ENCODE assay signal across 24 cellular contexts in genomic region chr14:54472291-54472690, GRCh38. TPM values are rescaled to one million over a fixed set of nuclear protein-coding genes. Genes with fewer than 3 reads are reported as not detected.
A peak's percentile ranks its signal among the peaks of the same experiment; 100 is the strongest.
DNase-seq lines count a peak whose midpoint lies in the region; ATAC-seq, FAIRE-seq and TF ChIP-seq lines count a peak whose summit lies in the region.
"Had no signal": no experiment of that assay in that cellular context is flagged by ENCODE, and none has a peak within 500 bp of the region (broad histone marks: within the 10 kb centered on the region; RNA-seq: fewer than 3 reads in every experiment).

No MANE protein-coding gene starts in this region.

- H3K9me3 Mint-ChIP-seq in nephron progenitor cell (peaks cover 8% of the 10 kb centered on the region), CD14-positive monocyte (peaks cover 3 to 9% (median 7%) of the 10 kb centered on the region in 7 donors)

- H3K27me3 Mint-ChIP-seq in nephron progenitor cell (ENCODE audit: low read depth, poor library complexity), result peaks cover 6% of the 10 kb centered on the region
- H3K27me3 Mint-ChIP-seq in CD14-positive monocyte (ENCODE audit: low read depth in 3 of 3), result no peaks in the 10 kb centered on the region
- H3K27me3 Mint-ChIP-seq: activated CD4-positive, alpha-beta memory T cell treated with anti-CD3 and anti-CD28 coated beads for 36 hours; CD4-positive, alpha-beta T cell had no signal

- peaks cover 0 to 6% of the 10 kb centered on the region in 2 donors for H3K9me3 ChIP-seq in breast epithelium
- peaks cover 7% of the 10 kb centered on the region for H3K9me3 ChIP-seq in mucosa of descending colon
- H3K9me3 ChIP-seq: prostate gland, SK-N-SH had no signal

- H3K36me3 Mint-ChIP-seq in nephron progenitor cell (ENCODE audit: low read depth) (peaks cover 27% of the 10 kb centered on the region), CD14-positive monocyte (peaks cover 49 to 51% of the 10 kb centered on the region in 2 donors)

- H3K4me1 Mint-ChIP-seq in nephron progenitor cell, result no peaks in the 10 kb centered on the region
- peaks cover 6% of the 10 kb centered on the region for H3K4me1 Mint-ChIP-seq in CD14-positive monocyte
- H3K4me1 Mint-ChIP-seq: immature natural killer cell, neural crest cell had no signal

- H3K4me3 Mint-ChIP-seq in nephron progenitor cell, result no peak overlapping the region
- no peak overlapping the region for H3K4me3 Mint-ChIP-seq in CD14-positive monocyte
- H3K4me3 Mint-ChIP-seq: activated CD4-positive, alpha-beta memory T cell treated with anti-CD3 and anti-CD28 coated beads for 36 hours; CD4-positive, alpha-beta T cell; immature natural killer cell; neural crest cell had no signal

- DNase-seq in D721Med (ENCODE audit: insufficient read length, low spot score) (peak; percentile 42), NCI-H524 treated with DMSO at 0.1 percent for 48 hours (lab: John Stamatoyannopoulos, UW) (peak; percentile 99), Right ventricle myocardium superior (no peak), nephron progenitor cell (no peak), breast epithelium (ENCODE audit: low spot score in 2 of 2) (no peak), CD14-positive monocyte (ENCODE audit: low spot score) (no peak), mucosa of descending colon (no peak)
- DNase-seq: activated CD4-positive, alpha-beta memory T cell treated with anti-CD3 and anti-CD28 coated beads for 36 hours; activated naive CD4-positive, alpha-beta T cell; amniotic stem cell; CD4-positive, alpha-beta T cell; immature natural killer cell; left lung; NCI-H1048; NCI-H187 treated with DMSO at 0.1 percent for 48 hours; SK-N-SH; stimulated activated CD4-positive, alpha-beta T cell treated with anti-CD3 and anti-CD28 coated beads, Interleukin-1b, Interleukin-23, amount 100 ng/mL, for 48 hours; T-helper 9 cell had no signal

- no peaks in the 10 kb centered on the region for H3K36me3 ChIP-seq in breast epithelium
- no peaks in the 10 kb centered on the region for H3K36me3 ChIP-seq in mucosa of descending colon (ENCODE audit: low read depth)
- H3K36me3 ChIP-seq: prostate gland had no signal

- H3K4me1 ChIP-seq in breast epithelium, result no peaks in the 10 kb centered on the region
- peaks cover 8% of the 10 kb centered on the region for H3K4me1 ChIP-seq in mucosa of descending colon (ENCODE audit: low read depth)
- H3K4me1 ChIP-seq: prostate gland had no signal

- H3K4me3 ChIP-seq in breast epithelium (no peak overlapping the region), mucosa of descending colon (no peak overlapping the region)
- H3K4me3 ChIP-seq: left lung, prostate gland, skin epidermis had no signal

- peak; percentile 95 for FAIRE-seq in D721Med (lab: Jason Lieb, UNC)
- FAIRE-seq: HepG2, RCC 7860 had no signal

- TF ChIP-seq POLR2A in breast epithelium (IDR thresholded peaks at IDR 0.05), result no peak

- H3K27ac Mint-ChIP-seq in nephron progenitor cell (peak overlapping the region; percentile 8), CD14-positive monocyte (peak overlapping the region in 1 of 7 donors; percentile 28)
- H3K27ac Mint-ChIP-seq: activated CD4-positive, alpha-beta memory T cell treated with anti-CD3 and anti-CD28 coated beads for 36 hours; CD4-positive, alpha-beta T cell had no signal

- TF ChIP-seq CTCF in D721Med (IDR thresholded peaks at IDR 0.05; ENCODE audit: insufficient read depth, missing control alignments) (no peak), nephron progenitor cell (IDR thresholded peaks at IDR 0.05) (no peak), breast epithelium (IDR thresholded peaks at IDR 0.05) (no peak), CD14-positive monocyte (IDR thresholded peaks at IDR 0.05) (no peak), mucosa of descending colon (IDR thresholded peaks at IDR 0.05) (no peak)

- H3K27me3 ChIP-seq in breast epithelium, result no peaks in the 10 kb centered on the region
- H3K27me3 ChIP-seq: left lung had no signal

- no peak overlapping the region for H3K27ac ChIP-seq in breast epithelium
- H3K27ac ChIP-seq: left lung, prostate gland, skin epidermis had no signal

- intact Hi-C loops in Right ventricle myocardium superior (cut with DNase I), result no loop called here
- intact Hi-C loops in breast epithelium (cut with DNase I; ENCODE audit: low total_unique reads), result no loop called here
- intact Hi-C loops in CD14-positive monocyte (cut with micrococcal nuclease), result no loop called here
- intact Hi-C loops in mucosa of descending colon (cut with DNase I, micrococcal nuclease), result no loop called here

- ATAC-seq in Right ventricle myocardium superior (ENCODE audit: poor library complexity) (peak; percentile 73), HG03039 (IDR thresholded peaks at IDR 0.05; ENCODE audit: unreplicated experiment) (no peak), mucosa of descending colon (no peak)
- ATAC-seq: left lung had no signal

RNA-seq across cellular contexts. Expression of gene GMFB, which starts 16.5 kb away (rescaled TPM):
- total RNA-seq in Right ventricle myocardium superior (27.6 TPM), breast epithelium (10 to 100 TPM; 43.3 to 82.5 (median 64.6) TPM), mucosa of descending colon (10 to 100 TPM; 55.7 to 74.4 (median 57.5) TPM)
- polyA plus RNA-seq in CD14-positive monocyte, result 10 to 100 TPM; 26.1 to 41.1 TPM

RNA-seq across cellular contexts. Expression of gene CNIH1, which starts 31.1 kb away (rescaled TPM):
- total RNA-seq in Right ventricle myocardium superior (97.0 TPM), breast epithelium (100 to 1,000 TPM; 120 to 200 (median 146) TPM), mucosa of descending colon (100 to 1,000 TPM in 2 of 3 donors, 10 to 100 TPM in 1; 99.9 to 115 (median 101) TPM)
- polyA plus RNA-seq in CD14-positive monocyte, result 100 to 1,000 TPM; 138 to 162 TPM

RNA-seq across cellular contexts. Expression of gene CGRRF1, which starts 37.4 kb away (rescaled TPM):
- total RNA-seq in Right ventricle myocardium superior (15.1 TPM), breast epithelium (10 to 100 TPM; 21.0 to 25.5 (median 23.6) TPM), mucosa of descending colon (10 to 100 TPM; 17.0 to 25.2 (median 22.5) TPM)
- polyA plus RNA-seq in CD14-positive monocyte, result 10 to 100 TPM; 18.6 to 19.4 TPM

Comparison
In these comparisons a context has a peak if more than half of its experiments do, and no peak if none do; other contexts are left out.
1. DNase-seq: peak in D721Med (single experiment) and NCI-H524 treated with DMSO at 0.1 percent for 48 hours (single experiment); none in Right ventricle myocardium superior (single experiment), nephron progenitor cell (single experiment), breast epithelium (0 of 2), CD14-positive monocyte (single experiment) and mucosa of descending colon (0 of 3).